In genomic region chrX:14676431-14676830, GRCh38 we compare ENCODE assay signal across 21 cellular contexts.
DNase-seq lines count a peak whose midpoint lies in the region; ATAC-seq, FAIRE-seq and TF ChIP-seq lines count a peak whose summit lies in the region.
"Had no signal": no experiment of that assay in that cellular context is flagged by ENCODE, and none has a peak within 500 bp of the region (broad histone marks: within the 10 kb centered on the region; RNA-seq: fewer than 3 reads in every experiment).

No MANE protein-coding gene starts in this region.

- H3K27me3 Mint-ChIP-seq in HFFc6 (ENCODE audit: insufficient read depth) (no peaks in the 10 kb centered on the region), astrocyte (ENCODE audit: low read depth, unreplicated experiment) (no peaks in the 10 kb centered on the region)

- intact Hi-C loops in right lobe of liver (cut with DNase I), result no loop called here

- no peak overlapping the region for H2AFZ ChIP-seq in astrocyte (ENCODE audit: low read depth, low read length)

- no peaks in the 10 kb centered on the region for H3K79me2 ChIP-seq in astrocyte (ENCODE audit: insufficient read depth, low read length)

- TF ChIP-seq CTCF in HFFc6 (IDR thresholded peaks at IDR 0.05), result no peak
- TF ChIP-seq CTCF in astrocyte (IDR thresholded peaks at IDR 0.05; ENCODE audit: insufficient read depth, low read depth, low read length), result no peak
- no peak for TF ChIP-seq CTCF in fibroblast of villous mesenchyme (IDR thresholded peaks at IDR 0.05; ENCODE audit: insufficient read depth, low read depth, low read length)
- TF ChIP-seq CTCF in right lobe of liver (IDR thresholded peaks at IDR 0.05), result no peak

- ATAC-seq in HG03045 (IDR thresholded peaks at IDR 0.05; ENCODE audit: unreplicated experiment) (no peak), right lobe of liver (no peak)
- ATAC-seq in stimulated activated effector memory CD8-positive, alpha-beta T cell treated with anti-CD3 and anti-CD28 coated beads, Interleukin-12 subunit alpha, Interleukin-12 subunit beta, amount 100 ng/mL, for 72 hours, result no peak

- TF ChIP-seq POLR2A in right lobe of liver (IDR thresholded peaks at IDR 0.05), result no peak

- H3K27ac ChIP-seq in astrocyte (ENCODE audit: low read depth, low read length) (no peak overlapping the region), right lobe of liver (no peak overlapping the region)

- WGBS in right lobe of liver (ENCODE audit: insufficient coverage, low coverage, low lambda C conversion rate, missing lambda C conversion rate), result 69% methylated on average over 1 of the region's 1 CpG

- peaks cover 27% of the 10 kb centered on the region for H3K4me1 Mint-ChIP-seq in HFFc6 (ENCODE audit: low read depth)
- H3K4me1 Mint-ChIP-seq in astrocyte (ENCODE audit: low read depth, unreplicated experiment), result peaks cover 20% of the 10 kb centered on the region
- H3K4me1 Mint-ChIP-seq in stimulated activated effector memory CD8-positive, alpha-beta T cell treated with anti-CD3 and anti-CD28 coated beads, Interleukin-12 subunit alpha, Interleukin-12 subunit beta, amount 100 ng/mL, for 72 hours, result no peaks in the 10 kb centered on the region
- H3K4me1 Mint-ChIP-seq: CD4-positive, CD25-positive, alpha-beta regulatory T cell had no signal

- H4K20me1 ChIP-seq in astrocyte (ENCODE audit: insufficient read depth, low read length), result no peaks in the 10 kb centered on the region

- H3K9me3 ChIP-seq in astrocyte (ENCODE audit: insufficient read depth, low read depth, low read length), result no peaks in the 10 kb centered on the region
- no peaks in the 10 kb centered on the region for H3K9me3 ChIP-seq in right lobe of liver
- H3K9me3 ChIP-seq: MG63 had no signal

- H3K9ac ChIP-seq in astrocyte (ENCODE audit: low read length), result no peak overlapping the region

- peak; percentile 34 for DNase-seq in DMS53 (lab: John Stamatoyannopoulos, UW)
- DNase-seq in HFFc6, result peak; percentile 15
- peak; percentile 1 for DNase-seq in astrocyte (ENCODE audit: low read depth)
- peak; percentile 11 for DNase-seq in fibroblast of villous mesenchyme (ENCODE audit: low read depth)
- no peak for DNase-seq in right lobe of liver
- no peak for DNase-seq in NCI-H2029 treated with DMSO at 0.1 percent for 48 hours (lab: John Stamatoyannopoulos, UW)
- no peak for DNase-seq in stimulated activated effector memory CD8-positive, alpha-beta T cell treated with anti-CD3 and anti-CD28 coated beads, Interleukin-12 subunit alpha, Interleukin-12 subunit beta, amount 100 ng/mL, for 72 hours (ENCODE audit: low spot score in 2 of 2)
- DNase-seq: Calu3; CD4-positive, CD25-positive, alpha-beta regulatory T cell; DMS79 treated with DMSO at 0.1 percent for 48 hours; MG63; NCI-H1105; NCI-H187 treated with DMSO at 0.1 percent for 48 hours; NCI-H2171 treated with DMSO at 0.1 percent for 48 hours; NCI-H510A; SIG-M5; SW 1271 had no signal

- H3K4me1 ChIP-seq in astrocyte (ENCODE audit: insufficient read depth, low read length), result peaks cover 18% of the 10 kb centered on the region
- H3K4me1 ChIP-seq in right lobe of liver, result no peaks in the 10 kb centered on the region

- no peaks in the 10 kb centered on the region for H3K27me3 ChIP-seq in astrocyte (ENCODE audit: insufficient read depth, low read length)
- no peaks in the 10 kb centered on the region for H3K27me3 ChIP-seq in right lobe of liver
- H3K27me3 ChIP-seq: MG63 had no signal

- H3K4me3 Mint-ChIP-seq in HFFc6, result no peak overlapping the region
- no peak overlapping the region for H3K4me3 Mint-ChIP-seq in astrocyte (ENCODE audit: unreplicated experiment)
- H3K4me3 Mint-ChIP-seq in stimulated activated effector memory CD8-positive, alpha-beta T cell treated with anti-CD3 and anti-CD28 coated beads, Interleukin-12 subunit alpha, Interleukin-12 subunit beta, amount 100 ng/mL, for 72 hours, result no peak overlapping the region
- H3K4me3 Mint-ChIP-seq: CD4-positive, CD25-positive, alpha-beta regulatory T cell had no signal

- H3K36me3 Mint-ChIP-seq in HFFc6 (ENCODE audit: low read depth) (no peaks in the 10 kb centered on the region), astrocyte (ENCODE audit: low read depth, unreplicated experiment) (no peaks in the 10 kb centered on the region)
- H3K36me3 Mint-ChIP-seq in stimulated activated effector memory CD8-positive, alpha-beta T cell treated with anti-CD3 and anti-CD28 coated beads, Interleukin-12 subunit alpha, Interleukin-12 subunit beta, amount 100 ng/mL, for 72 hours, result no peaks in the 10 kb centered on the region
- H3K36me3 Mint-ChIP-seq: CD4-positive, CD25-positive, alpha-beta regulatory T cell had no signal

- no peak overlapping the region for H3K4me2 ChIP-seq in astrocyte (ENCODE audit: low read length)

- no peaks in the 10 kb centered on the region for H3K36me3 ChIP-seq in astrocyte (ENCODE audit: insufficient read depth, low read length)
- no peaks in the 10 kb centered on the region for H3K36me3 ChIP-seq in right lobe of liver
- H3K36me3 ChIP-seq: MG63 had no signal

- peak; percentile 97 for FAIRE-seq in astrocyte (lab: Jason Lieb, UNC)
- FAIRE-seq: H54, HTR-8/SVneo, RCC 7860 had no signal

- H3K9me3 Mint-ChIP-seq in HFFc6 (no peaks in the 10 kb centered on the region), astrocyte (ENCODE audit: unreplicated experiment) (peaks cover 2% of the 10 kb centered on the region)
- no peaks in the 10 kb centered on the region for H3K9me3 Mint-ChIP-seq in stimulated activated effector memory CD8-positive, alpha-beta T cell treated with anti-CD3 and anti-CD28 coated beads, Interleukin-12 subunit alpha, Interleukin-12 subunit beta, amount 100 ng/mL, for 72 hours

- H3K27ac Mint-ChIP-seq in HFFc6 (no peak overlapping the region), astrocyte (ENCODE audit: unreplicated experiment) (no peak overlapping the region)
- no peak overlapping the region for H3K27ac Mint-ChIP-seq in stimulated activated effector memory CD8-positive, alpha-beta T cell treated with anti-CD3 and anti-CD28 coated beads, Interleukin-12 subunit alpha, Interleukin-12 subunit beta, amount 100 ng/mL, for 72 hours
- H3K27ac Mint-ChIP-seq: CD4-positive, CD25-positive, alpha-beta regulatory T cell had no signal

- H3K4me3 ChIP-seq in astrocyte (ENCODE audit: insufficient read depth, low read depth, low read length) (no peak overlapping the region), fibroblast of villous mesenchyme (ENCODE audit: low read depth, low read length) (no peak overlapping the region), right lobe of liver (no peak overlapping the region)
- H3K4me3 ChIP-seq: MG63 had no signal

Comparison
In these comparisons a context has a peak if more than half of its experiments do, and no peak if none do; other contexts are left out.
1. DNase-seq: peak in DMS53 (single experiment), HFFc6 (single experiment), astrocyte (single experiment) and fibroblast of villous mesenchyme (single experiment); none in right lobe of liver (0 of 3), NCI-H2029 treated with DMSO at 0.1 percent for 48 hours (single experiment) and stimulated activated effector memory CD8-positive, alpha-beta T cell treated with anti-CD3 and anti-CD28 coated beads, Interleukin-12 subunit alpha, Interleukin-12 subunit beta, amount 100 ng/mL, for 72 hours (0 of 2).